ENCODE assay signal across 19 cellular contexts in genomic region chr11:116909245-116909644, GRCh38.
"Had no signal": no experiment of that assay in that cellular context is flagged by ENCODE, and none has a peak within 500 bp of the region (broad histone marks: within the 10 kb centered on the region; RNA-seq: fewer than 3 reads in every experiment).

No MANE protein-coding gene starts in this region.

- H3K9me3 Mint-ChIP-seq: activated T-cell treated with anti-CD3 and anti-CD28 coated beads, Interleukin-2, amount 50 U/mL, for 4 hours; brain; endodermal cell; naive thymus-derived CD4-positive, alpha-beta T cell had no signal

- H3K4me3 ChIP-seq: lung, SK-N-MC, transverse colon had no signal

- ATAC-seq: activated CD4-positive, CD25-positive, alpha-beta regulatory T cell treated with anti-CD3 and anti-CD28 coated beads, Interleukin-2, amount 50 U/mL, for 24 hours; activated T-cell treated with anti-CD3 and anti-CD28 coated beads, Interleukin-2, amount 50 U/mL, for 4 hours; naive thymus-derived CD4-positive, alpha-beta T cell had no signal

- H3K27me3 Mint-ChIP-seq: activated naive CD8-positive, alpha-beta T cell; brain; naive thymus-derived CD4-positive, alpha-beta T cell had no signal

- DNase-seq: activated CD4-positive, alpha-beta T cell treated with anti-CD3 and anti-CD28 coated beads, Interleukin-2, amount 50 U/mL, for 4 hours; activated effector memory CD4-positive, alpha-beta T cell treated with anti-CD3 and anti-CD28 coated beads, Interleukin-2, amount 50 U/mL, for 16 hours; activated T-cell treated with anti-CD3 and anti-CD28 coated beads, Interleukin-2, amount 50 U/mL, for 4 hours; amygdala; cerebellar nuclear complex; endodermal cell; islet precursor cell; naive thymus-derived CD4-positive, alpha-beta T cell; nucleus accumbens; posterior cingulate gyrus; stimulated activated CD4-positive, alpha-beta T cell treated with anti-CD3 and anti-CD28 coated beads, Interleukin-2, amount 100 ng/mL, for 48 hours; stimulated activated naive CD4-positive, alpha-beta T cell; T-helper 9 cell; transverse colon had no signal

- H3K27ac ChIP-seq: SK-N-MC, transverse colon had no signal

- H3K36me3 ChIP-seq: transverse colon had no signal

- H3K9me3 ChIP-seq: transverse colon had no signal

- H3K4me3 Mint-ChIP-seq: activated naive CD8-positive, alpha-beta T cell; activated T-cell treated with anti-CD3 and anti-CD28 coated beads, Interleukin-2, amount 50 U/mL, for 4 hours; brain; endodermal cell; naive thymus-derived CD4-positive, alpha-beta T cell had no signal

- H3K27ac Mint-ChIP-seq: endodermal cell had no signal

- H3K27me3 ChIP-seq: transverse colon had no signal
